Comparison of ENCODE assay signal across 22 cellular contexts in genomic region chr5:3729631-3730030, GRCh38.
DNase-seq lines count a peak whose midpoint lies in the region; ATAC-seq, FAIRE-seq and TF ChIP-seq lines count a peak whose summit lies in the region.
"Had no signal": no experiment of that assay in that cellular context is flagged by ENCODE, and none has a peak within 500 bp of the region (broad histone marks: within the 10 kb centered on the region; RNA-seq: fewer than 3 reads in every experiment).

No MANE protein-coding gene starts in this region.

- no peak overlapping the region for H3K9ac ChIP-seq in BLaER1 treated with 17β-estradiol and CSF1 and Interleukin-3, amounts not matched to agents 10 nM and 100 nM
- H3K9ac ChIP-seq in H1 (replicated peaks in 1 of 4; ENCODE audit: extremely low read depth in 1 of 4, low read depth in 3 of 4, low read length in 3 of 4): no peak overlapping the region

- peak overlapping the region; percentile 22; the same call in 1 of the 2 replicates for H2AFZ ChIP-seq in H1 (ENCODE audit: low read length)
- H2AFZ ChIP-seq in OCI-LY7 (ENCODE audit: low read length): no peak overlapping the region

- WGBS in H1 (ENCODE audit: extremely low coverage in 1 of 2, insufficient coverage in 1 of 2, insufficient read length in 1 of 2, insufficient replicate concordance in 2 of 2, low coverage in 1 of 2, low lambda C conversion rate in 2 of 2, missing lambda C conversion rate in 1 of 2), 2 experiments: 87% methylated on average over 8 of the region's 8 CpGs; no CpG with 5 or more reads in 1 of the 2 experiments
- WGBS in right cardiac atrium: 78% methylated on average over 8 of the region's 8 CpGs

- no peak overlapping the region for H2AK5ac ChIP-seq in H1 (ENCODE audit: low read depth, low read length)

- H3K4me1 ChIP-seq in BLaER1 treated with 17β-estradiol and CSF1 and Interleukin-3, amounts not matched to agents 10 nM and 100 nM: peaks cover 0 to 44% (median 25%) of the 10 kb centered on the region in 10 experiments; a peak in 16 of 20 replicates
- H3K4me1 ChIP-seq in H1 (replicated peaks in 1 of 4; ENCODE audit: control insufficient read depth in 3 of 4, insufficient read depth in 4 of 4, low read length in 3 of 4) (no peaks in the 10 kb centered on the region), OCI-LY7 (ENCODE audit: insufficient read depth, low read length, poor library complexity, severe bottlenecking) (no peaks in the 10 kb centered on the region), right cardiac atrium (ENCODE audit: control insufficient read depth, insufficient read depth, low read length) (no peaks in the 10 kb centered on the region)
- H3K4me1 ChIP-seq: BE2C had no signal

- no peak for FAIRE-seq in H1 (lab: Jason Lieb, UNC)
- FAIRE-seq: A204.1, D721Med, GM12878, GM12892, GM18507 had no signal

- no peak overlapping the region for H2BK20ac ChIP-seq in H1 (ENCODE audit: low read length)

- H2BK12ac ChIP-seq in H1 (ENCODE audit: low read depth, low read length): no peak overlapping the region

- H3K9me3 ChIP-seq in BLaER1 treated with 17β-estradiol and CSF1 and Interleukin-3, amounts not matched to agents 10 nM and 100 nM (replicated peaks in 1 of 11): peaks cover 0 to 7% (median 3%) of the 10 kb centered on the region in 11 experiments; a peak in 7 of 22 replicates
- H3K9me3 ChIP-seq in H1 (ENCODE audit: insufficient read depth in 2 of 2, low read depth in 1 of 2, low read length in 1 of 2) (no peaks in the 10 kb centered on the region), OCI-LY7 (ENCODE audit: low read length) (no peaks in the 10 kb centered on the region), right cardiac atrium (ENCODE audit: control insufficient read depth, low read length) (no peaks in the 10 kb centered on the region)
- H3K9me3 ChIP-seq: BE2C had no signal

- POLR2A ChIA-PET in H1 (lab: Charles Lee; ENCODE audit: partially characterized antibody): no interaction called here
- POLR2A ChIA-PET in OCI-LY7 (lab: Charles Lee): no interaction called here

- H3K79me1 ChIP-seq in H1 (ENCODE audit: low read depth, low read length): no peaks in the 10 kb centered on the region

- H2BK15ac ChIP-seq in H1 (ENCODE audit: low read length): no peak overlapping the region

- H3K56ac ChIP-seq in H1 (replicated peaks; ENCODE audit: insufficient read length, low read depth, low read length): no peak overlapping the region

- H3K79me2 ChIP-seq in H1 (ENCODE audit: control insufficient read depth in 1 of 2, insufficient read depth in 2 of 2, low read length in 2 of 2) (no peaks in the 10 kb centered on the region), OCI-LY7 (ENCODE audit: insufficient read depth, low read depth, low read length) (no peaks in the 10 kb centered on the region)

- no peak overlapping the region for H2BK5ac ChIP-seq in H1 (ENCODE audit: low read depth, low read length)

- intact Hi-C loops in OCI-LY7 (cut with micrococcal nuclease; ENCODE audit: unreplicated experiment): no loop called here
- intact Hi-C loops in right cardiac atrium (cut with DNase I): no loop called here

- no peak overlapping the region for H3K4ac ChIP-seq in H1 (replicated peaks; ENCODE audit: insufficient read length, low read depth, low read length)

- H3K23ac ChIP-seq in H1 (ENCODE audit: insufficient read length): no peak overlapping the region

- H3K4me2 ChIP-seq in BLaER1 treated with 17β-estradiol and CSF1 and Interleukin-3, amounts not matched to agents 10 nM and 100 nM: peak overlapping the region in 10 of 11 experiments; percentile 5 to 76 (median 62); a peak in 18 of 22 replicates
- H3K4me2 ChIP-seq in H1 (ENCODE audit: insufficient read depth in 1 of 2, low read depth in 2 of 2, low read length in 2 of 2): no peak overlapping the region
- no peak overlapping the region for H3K4me2 ChIP-seq in OCI-LY7 (ENCODE audit: low read length)

- no peak for TF ChIP-seq EP300 in H1 (IDR thresholded peaks at IDR 0.05; ENCODE audit: borderline replicate concordance in 1 of 2, low read depth in 2 of 2, low read length in 2 of 2)

- H3K4me3 ChIP-seq in BLaER1 treated with 17β-estradiol and CSF1 and Interleukin-3, amounts not matched to agents 10 nM and 100 nM: no peak overlapping the region
- H3K4me3 ChIP-seq in Jurkat, Clone E6-1 (ENCODE audit: low read length): no peak overlapping the region
- H3K4me3 ChIP-seq in H1 (ENCODE audit: extremely low read depth in 1 of 4, insufficient read depth in 2 of 4, low read depth in 3 of 4, low read length in 4 of 4) (no peak overlapping the region), OCI-LY7 (ENCODE audit: low read depth, low read length, poor library complexity, severe bottlenecking) (no peak overlapping the region), right cardiac atrium (ENCODE audit: low read length) (no peak overlapping the region)
- H3K4me3 ChIP-seq: GM12878 had no signal

- H4K5ac ChIP-seq in H1 (ENCODE audit: insufficient read length, low read depth, low read length): no peak overlapping the region

- H4K91ac ChIP-seq in H1 (replicated peaks; ENCODE audit: insufficient read length, low read length): no peak overlapping the region

- TF ChIP-seq POLR2A in H1 (IDR thresholded peaks at IDR 0.05; ENCODE audit: control extremely low read depth in 1 of 2, low read depth in 2 of 2, low read length in 2 of 2): no peak

- no peaks in the 10 kb centered on the region for H3K27me3 ChIP-seq in BLaER1 treated with 17β-estradiol and CSF1 and Interleukin-3, amounts not matched to agents 10 nM and 100 nM
- H3K27me3 ChIP-seq in H1 (replicated peaks in 1 of 4; ENCODE audit: control insufficient read depth in 3 of 4, extremely low read depth in 1 of 4, insufficient read depth in 3 of 4, low read length in 3 of 4) (no peaks in the 10 kb centered on the region), right cardiac atrium (ENCODE audit: control insufficient read depth, insufficient read depth) (no peaks in the 10 kb centered on the region)
- H3K27me3 ChIP-seq: BE2C had no signal

- BruUV-seq in OCI-LY7 (replicated peaks; lab: Mats Ljungman, UMichigan): no TSS peak

- H3K23me2 ChIP-seq in H1 (ENCODE audit: low read depth, low read length): peaks cover 7% of the 10 kb centered on the region; the same call in 1 of the 2 replicates

- peak overlapping the region in 4 of 11 experiments; percentile 1 to 31 (median 14); a peak in 5 of 22 replicates for H3K27ac ChIP-seq in BLaER1 treated with 17β-estradiol and CSF1 and Interleukin-3, amounts not matched to agents 10 nM and 100 nM
- H3K27ac ChIP-seq in H1 (ENCODE audit: low read depth, low read length): no peak overlapping the region
- H3K27ac ChIP-seq in OCI-LY7 (ENCODE audit: low read depth, low read length, poor library complexity, severe bottlenecking): no peak overlapping the region
- no peak overlapping the region for H3K27ac ChIP-seq in right cardiac atrium (ENCODE audit: low read length)

- TF ChIP-seq CTCF in H1 (IDR thresholded peaks at IDR 0.05; ENCODE audit: control extremely low read depth in 1 of 3, insufficient read depth in 1 of 3, low read depth in 1 of 3, low read length in 3 of 3): no peak
- TF ChIP-seq CTCF in OCI-LY7 (conservative IDR thresholded peaks at IDR 0.05; ENCODE audit: low read length): no peak

- H2BK120ac ChIP-seq in H1 (replicated peaks; ENCODE audit: low read depth, low read length): no peak overlapping the region

- no peak overlapping the region for H3K14ac ChIP-seq in H1 (ENCODE audit: insufficient read length)

- CTCF ChIA-PET in H1 (lab: Charles Lee; ENCODE audit: partially characterized antibody): interaction anchor here (0.7 kb wide), 1 partner anchor 336 kb away, joined by 3 read pairs; no protein-coding TSS in a partner anchor
- CTCF ChIA-PET in OCI-LY7 (lab: Charles Lee; ENCODE audit: unreplicated experiment): interaction anchor here (0.6 kb wide), 1 partner anchor 12 kb away, joined by 3 read pairs; no protein-coding TSS in a partner anchor

- peak; percentile 1 for DNase-seq in Jurkat, Clone E6-1 (ENCODE audit: low read depth, low spot score)
- DNase-seq in H1 (ENCODE audit: low read depth in 1 of 2, low spot score in 2 of 2) (no peak), NCI-H2227 (lab: John Stamatoyannopoulos, UW; ENCODE audit: unreplicated experiment) (no peak), OCI-LY7 (ENCODE audit: low spot score) (no peak), right cardiac atrium (no peak)
- DNase-seq: 8988T; ACHN; BE2C; C1 segment of cervical spinal cord; CD4-positive, alpha-beta memory T cell; CD4-positive, CD25-positive, alpha-beta regulatory T cell; CD8-positive, alpha-beta memory T cell; COR-L47; DMS79 treated with DMSO at 0.1 percent for 48 hours; EL; GDM1 had no signal

- H3K36me3 ChIP-seq in BLaER1 treated with 17β-estradiol and CSF1 and Interleukin-3, amounts not matched to agents 10 nM and 100 nM: no peaks in the 10 kb centered on the region
- H3K36me3 ChIP-seq in H1 (ENCODE audit: control insufficient read depth in 2 of 4, insufficient read depth in 4 of 4, low read length in 3 of 4) (no peaks in the 10 kb centered on the region), OCI-LY7 (ENCODE audit: insufficient read depth, low read length) (no peaks in the 10 kb centered on the region)
- H3K36me3 ChIP-seq: BE2C had no signal

- no peak for ATAC-seq in right cardiac atrium
- ATAC-seq: GM12878 had no signal

- H3K9me2 ChIP-seq in OCI-LY7 (ENCODE audit: insufficient read depth, low read length): no peaks in the 10 kb centered on the region

- no peaks in the 10 kb centered on the region for H4K20me1 ChIP-seq in BLaER1 treated with 17β-estradiol and CSF1 and Interleukin-3, amounts not matched to agents 10 nM and 100 nM
- H4K20me1 ChIP-seq in H1 (replicated peaks in 1 of 2; ENCODE audit: control insufficient read depth in 1 of 2, insufficient read depth in 2 of 2, low read length in 2 of 2) (peaks cover 0 to 6% of the 10 kb centered on the region in 2 experiments), OCI-LY7 (ENCODE audit: insufficient read depth, low read length) (no peaks in the 10 kb centered on the region)

- no peak overlapping the region for H3K18ac ChIP-seq in H1 (ENCODE audit: extremely low read depth, low read length)

- TF ChIP-seq RAD21 in H1 (IDR thresholded peaks at IDR 0.05 in 1 of 2, conservative IDR thresholded peaks at IDR 0.05 in 1 of 2; ENCODE audit: low read depth in 2 of 2, low read length in 2 of 2): no peak

- H4K8ac ChIP-seq in H1 (ENCODE audit: extremely low read depth, insufficient read depth, low read length): no peak overlapping the region

TF ChIP-seq in H1, 55 proteins besides CTCF, POLR2A, EP300 and RAD21 (continues in another document):
- TF ChIP-seq POLR2AphosphoS5 (IDR thresholded peaks at IDR 0.05; ENCODE audit: low read depth, low read length) (no peak), ASH2L (IDR thresholded peaks at IDR 0.05; ENCODE audit: low read length) (no peak), TAF7 (optimal IDR thresholded peaks at IDR 0.05; ENCODE audit: borderline replicate concordance, low read depth, low read length) (no peak)
- TF ChIP-seq, protein P1, sequence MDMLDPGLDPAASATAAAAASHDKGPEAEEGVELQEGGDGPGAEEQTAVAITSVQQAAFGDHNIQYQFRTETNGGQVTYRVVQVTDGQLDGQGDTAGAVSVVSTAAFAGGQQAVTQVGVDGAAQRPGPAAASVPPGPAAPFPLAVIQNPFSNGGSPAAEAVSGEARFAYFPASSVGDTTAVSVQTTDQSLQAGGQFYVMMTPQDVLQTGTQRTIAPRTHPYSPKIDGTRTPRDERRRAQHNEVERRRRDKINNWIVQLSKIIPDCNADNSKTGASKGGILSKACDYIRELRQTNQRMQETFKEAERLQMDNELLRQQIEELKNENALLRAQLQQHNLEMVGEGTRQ (IDR thresholded peaks at IDR 0.05; ENCODE audit: low read length): no peak

Comparison
In these comparisons a context has a peak if more than half of its experiments do, and no peak if none do; other contexts are left out.
1. H3K4me2 ChIP-seq: peak in BLaER1 treated with 17β-estradiol and CSF1 and Interleukin-3, amounts not matched to agents 10 nM and 100 nM (10 of 11); none in H1 (0 of 2) and OCI-LY7 (single experiment).